14 cellular contexts compared by ENCODE assay signal in genomic region chr9:110752766-110753165, GRCh38.
A peak's percentile ranks its signal among the peaks of the same experiment; 100 is the strongest.
DNase-seq lines count a peak whose midpoint lies in the region; ATAC-seq and TF ChIP-seq lines count a peak whose summit lies in the region.
"Had no signal": no experiment of that assay in that cellular context is flagged by ENCODE, and none has a peak within 500 bp of the region (broad histone marks: within the 10 kb centered on the region; RNA-seq: fewer than 3 reads in every experiment).

No MANE protein-coding gene starts in this region.

- H3K36me3 ChIP-seq in HCT116 (ENCODE audit: control insufficient read depth in 1 of 2, insufficient read depth in 2 of 2, low read length in 2 of 2) (no peaks in the 10 kb centered on the region), Peyer's patch (no peaks in the 10 kb centered on the region)
- H3K36me3 ChIP-seq: BLaER1 treated with 17β-estradiol and CSF1 and Interleukin-3, amounts not matched to agents 10 nM and 100 nM had no signal

- H3K4me2 ChIP-seq in HCT116 (ENCODE audit: low read length): peak overlapping the region; percentile 61

- peaks cover 21 to 41% of the 10 kb centered on the region in 2 experiments; a peak in 3 of 4 replicates for H3K4me1 ChIP-seq in HCT116 (ENCODE audit: control insufficient read depth in 1 of 2, insufficient read depth in 2 of 2, low read length in 2 of 2)
- H3K4me1 ChIP-seq in Peyer's patch: no peaks in the 10 kb centered on the region

- H3K27ac ChIP-seq in 22Rv1: peak overlapping the region; percentile 23; the same call in 1 of the 2 replicates
- 0 out of 2 replicates have a peak overlapping the region, but pooled peaks have one; percentile 13 for H3K27ac ChIP-seq in HCT116 (ENCODE audit: low read depth, low read length)
- no peak overlapping the region for H3K27ac ChIP-seq in Peyer's patch

- peak overlapping the region; percentile 81 for H2AFZ ChIP-seq in HCT116 (ENCODE audit: low read depth, low read length, poor library complexity, severe bottlenecking)

- TF ChIP-seq CTCF in 22Rv1 (IDR thresholded peaks at IDR 0.05): no peak
- TF ChIP-seq CTCF in HCT116 (IDR thresholded peaks at IDR 0.05 in 2 of 3, conservative IDR thresholded peaks at IDR 0.05 in 1 of 3; ENCODE audit: borderline replicate concordance in 1 of 3, insufficient read depth in 1 of 3, low read depth in 2 of 3, low read length in 2 of 3): no peak
- no peak for TF ChIP-seq CTCF in fibroblast of the aortic adventitia (IDR thresholded peaks at IDR 0.05; ENCODE audit: insufficient read depth, low read length)
- no peak for TF ChIP-seq CTCF in Peyer's patch (IDR thresholded peaks at IDR 0.05)

- no peaks in the 10 kb centered on the region for H3K9me2 ChIP-seq in HCT116 (ENCODE audit: insufficient read depth)

- H3K4me3 ChIP-seq in HCT116 (replicated peaks in 1 of 2; ENCODE audit: low read depth in 1 of 2, low read length in 2 of 2) (no peak overlapping the region), fibroblast of the aortic adventitia (ENCODE audit: low read depth, low read length) (no peak overlapping the region), Peyer's patch (no peak overlapping the region)
- H3K4me3 ChIP-seq: BLaER1 treated with 17β-estradiol and CSF1 and Interleukin-3, amounts not matched to agents 10 nM and 100 nM had no signal

- H4K20me1 ChIP-seq in HCT116 (ENCODE audit: insufficient read depth): no peaks in the 10 kb centered on the region
- H4K20me1 ChIP-seq: BLaER1 treated with 17β-estradiol and CSF1 and Interleukin-3, amounts not matched to agents 10 nM and 100 nM had no signal

- POLR2A ChIA-PET in HCT116 (lab: Charles Lee): interaction anchor here (0.7 to 1.1 kb wide), 2 partner anchors 8 to 54 kb away, joined by 3 to 4 read pairs; no protein-coding TSS in a partner anchor

- intact Hi-C loops in HCT116 (cut with micrococcal nuclease): loop anchor here (5.0 kb wide), 1 partner anchor 285 kb away; the partner anchor contains the start of gene LPAR1

- TF ChIP-seq POLR2A in HCT116 (IDR thresholded peaks at IDR 0.05; ENCODE audit: borderline replicate concordance, extremely low read depth, insufficient read depth, insufficient read length): no peak
- TF ChIP-seq POLR2A in Peyer's patch (IDR thresholded peaks at IDR 0.05): no peak

- no peaks in the 10 kb centered on the region for H3K79me2 ChIP-seq in HCT116 (ENCODE audit: insufficient read depth, low read length)

- DNase-seq in HCT116 (ENCODE audit: low read depth, low spot score): peak; percentile 64
- DNase-seq in fibroblast of the aortic adventitia (ENCODE audit: low read depth): peak; percentile 99
- DNase-seq in Peyer's patch: no peak
- DNase-seq in medulla oblongata (ENCODE audit: extremely low spot score): no peak
- DNase-seq: activated CD4-positive, CD25-positive, alpha-beta regulatory T cell; activated effector memory CD4-positive, alpha-beta T cell treated with anti-CD3 and anti-CD28 coated beads, Interleukin-2, amount 50 U/mL, for 16 hours; effector memory CD4-positive, alpha-beta T cell; left cardiac atrium; nucleus accumbens had no signal

- 0 out of 2 replicates have a peak, but pooled peaks have one; percentile 21 for TF ChIP-seq RAD21 in HCT116 (IDR thresholded peaks at IDR 0.05; ENCODE audit: low read depth)

- no peak overlapping the region for H3K9ac ChIP-seq in HCT116 (ENCODE audit: low read length)
- H3K9ac ChIP-seq: BLaER1 treated with 17β-estradiol and CSF1 and Interleukin-3, amounts not matched to agents 10 nM and 100 nM had no signal

- RAD21 ChIA-PET in HCT116 (lab: Charles Lee; ENCODE audit: low non-redundant PET in 1 of 2, low total read pairs in 2 of 2, uncharacterized antibody in 2 of 2, unreplicated experiment in 2 of 2): no interaction called here

- ATAC-seq in HCT116 (peak; percentile 64), SK-N-SH treated with all-trans-retinoic acid at 6 μM for 48 hours (peak; percentile 88), HG03095 (IDR thresholded peaks at IDR 0.05; ENCODE audit: unreplicated experiment) (no peak), HG03108 (IDR thresholded peaks at IDR 0.05; ENCODE audit: unreplicated experiment) (no peak)

- BruUV-seq in HCT116 (replicated peaks; lab: Mats Ljungman, UMichigan): no TSS peak

- CTCF ChIA-PET in HCT116 (lab: Charles Lee): interaction anchor here (0.7 kb wide), 1 partner anchor 14 kb away, joined by 3 read pairs; no protein-coding TSS in a partner anchor

- no peaks in the 10 kb centered on the region for H3K9me3 ChIP-seq in HCT116 (ENCODE audit: control insufficient read depth in 1 of 2, insufficient read depth in 1 of 2, low read depth in 1 of 2, low read length in 2 of 2)
- no peaks in the 10 kb centered on the region for H3K9me3 ChIP-seq in Peyer's patch
- H3K9me3 ChIP-seq: BLaER1 treated with 17β-estradiol and CSF1 and Interleukin-3, amounts not matched to agents 10 nM and 100 nM had no signal

- H3K27me3 ChIP-seq in HCT116 (ENCODE audit: insufficient read depth, low read length) (no peaks in the 10 kb centered on the region), Peyer's patch (no peaks in the 10 kb centered on the region)
- H3K27me3 ChIP-seq: BLaER1 treated with 17β-estradiol and CSF1 and Interleukin-3, amounts not matched to agents 10 nM and 100 nM had no signal

TF ChIP-seq in HCT116, 20 proteins besides CTCF, POLR2A, EP300 and RAD21 (continues in another document):
- peak; percentile 53; the same call in 1 of the 2 replicates for TF ChIP-seq MAX (IDR thresholded peaks at IDR 0.05)
- no peak for TF ChIP-seq ZBTB33 (IDR thresholded peaks at IDR 0.05; ENCODE audit: extremely low read depth, insufficient replicate concordance, low read length)
- peak; percentile 56 for TF ChIP-seq YY1 (IDR thresholded peaks at IDR 0.05; ENCODE audit: extremely low read depth, insufficient replicate concordance, low read depth, low read length)
- TF ChIP-seq POLR2AphosphoS5 (IDR thresholded peaks at IDR 0.05; ENCODE audit: low read depth, low read length): peak; percentile 51; the same call in 1 of the 2 replicates
- TF ChIP-seq SP1 (IDR thresholded peaks at IDR 0.05; ENCODE audit: low read depth): peak; percentile 82
- TF ChIP-seq ELF1 (IDR thresholded peaks at IDR 0.05; ENCODE audit: borderline replicate concordance, low read depth): peak; percentile 72
- TF ChIP-seq CBX3 (IDR thresholded peaks at IDR 0.05; ENCODE audit: low read depth): peak; percentile 62; the same call in 1 of the 2 replicates
- TF ChIP-seq CEBPB (IDR thresholded peaks at IDR 0.05; ENCODE audit: low read depth): peak; percentile 77
- TF ChIP-seq EZH2phosphoT487 (IDR thresholded peaks at IDR 0.05; ENCODE audit: borderline replicate concordance): no peak

TF ChIP-seq in SK-N-SH treated with all-trans-retinoic acid at 6 μM for 48 hours, 23 proteins besides CTCF, POLR2A, EP300 and RAD21:
- no peak for TF ChIP-seq TCF4 (CRISPR knock-in tag; IDR thresholded peaks at IDR 0.05; ENCODE audit: borderline replicate concordance)
- TF ChIP-seq PPARA (CRISPR knock-in tag; IDR thresholded peaks at IDR 0.05; ENCODE audit: borderline replicate concordance): no peak
- TF ChIP-seq ARNTL (CRISPR knock-in tag; IDR thresholded peaks at IDR 0.05; ENCODE audit: borderline replicate concordance, low read depth): no peak
- TF ChIP-seq ESRRG (CRISPR knock-in tag; IDR thresholded peaks at IDR 0.05): no peak
- no peak for TF ChIP-seq ISL1 (CRISPR knock-in tag; IDR thresholded peaks at IDR 0.05)
- TF ChIP-seq SNAI2 (CRISPR knock-in tag; IDR thresholded peaks at IDR 0.05): no peak
- TF ChIP-seq CSDC2 (CRISPR knock-in tag; IDR thresholded peaks at IDR 0.05): no peak
- TF ChIP-seq TOX (CRISPR knock-in tag; IDR thresholded peaks at IDR 0.05; ENCODE audit: borderline replicate concordance): no peak
- no peak for TF ChIP-seq ZC3H10 (CRISPR knock-in tag; IDR thresholded peaks at IDR 0.05)
- TF ChIP-seq BACH2 (CRISPR knock-in tag; IDR thresholded peaks at IDR 0.05; ENCODE audit: borderline replicate concordance): no peak
- no peak for TF ChIP-seq ZFP3 (CRISPR knock-in tag; IDR thresholded peaks at IDR 0.05)
- TF ChIP-seq, protein P1, sequence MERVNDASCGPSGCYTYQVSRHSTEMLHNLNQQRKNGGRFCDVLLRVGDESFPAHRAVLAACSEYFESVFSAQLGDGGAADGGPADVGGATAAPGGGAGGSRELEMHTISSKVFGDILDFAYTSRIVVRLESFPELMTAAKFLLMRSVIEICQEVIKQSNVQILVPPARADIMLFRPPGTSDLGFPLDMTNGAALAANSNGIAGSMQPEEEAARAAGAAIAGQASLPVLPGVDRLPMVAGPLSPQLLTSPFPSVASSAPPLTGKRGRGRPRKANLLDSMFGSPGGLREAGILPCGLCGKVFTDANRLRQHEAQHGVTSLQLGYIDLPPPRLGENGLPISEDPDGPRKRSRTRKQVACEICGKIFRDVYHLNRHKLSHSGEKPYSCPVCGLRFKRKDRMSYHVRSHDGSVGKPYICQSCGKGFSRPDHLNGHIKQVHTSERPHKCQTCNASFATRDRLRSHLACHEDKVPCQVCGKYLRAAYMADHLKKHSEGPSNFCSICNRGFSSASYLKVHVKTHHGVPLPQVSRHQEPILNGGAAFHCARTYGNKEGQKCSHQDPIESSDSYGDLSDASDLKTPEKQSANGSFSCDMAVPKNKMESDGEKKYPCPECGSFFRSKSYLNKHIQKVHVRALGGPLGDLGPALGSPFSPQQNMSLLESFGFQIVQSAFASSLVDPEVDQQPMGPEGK (CRISPR knock-in tag; IDR thresholded peaks at IDR 0.05; ENCODE audit: borderline replicate concordance): no peak
- no peak for TF ChIP-seq POU6F1 (CRISPR knock-in tag; IDR thresholded peaks at IDR 0.05; ENCODE audit: borderline replicate concordance, low read depth)
- no peak for TF ChIP-seq ZFP30 (CRISPR knock-in tag; IDR thresholded peaks at IDR 0.05)
- no peak for TF ChIP-seq RARB (CRISPR knock-in tag; IDR thresholded peaks at IDR 0.05)

Comparison
In these comparisons a context has a peak if more than half of its experiments do, and no peak if none do; other contexts are left out.
1. H3K27ac ChIP-seq: peak in 22Rv1 (single experiment) and HCT116 (single experiment); none in Peyer's patch (0 of 4).
2. ATAC-seq: peak in HCT116 (single experiment) and SK-N-SH treated with all-trans-retinoic acid at 6 μM for 48 hours (single experiment); none in HG03095 (single experiment) and HG03108 (single experiment).
3. DNase-seq: peak in HCT116 (single experiment) and fibroblast of the aortic adventitia (single experiment); none in Peyer's patch (0 of 3) and medulla oblongata (single experiment).